ENCODE assay signal across 1 cellular context in the genomic region with DNA sequence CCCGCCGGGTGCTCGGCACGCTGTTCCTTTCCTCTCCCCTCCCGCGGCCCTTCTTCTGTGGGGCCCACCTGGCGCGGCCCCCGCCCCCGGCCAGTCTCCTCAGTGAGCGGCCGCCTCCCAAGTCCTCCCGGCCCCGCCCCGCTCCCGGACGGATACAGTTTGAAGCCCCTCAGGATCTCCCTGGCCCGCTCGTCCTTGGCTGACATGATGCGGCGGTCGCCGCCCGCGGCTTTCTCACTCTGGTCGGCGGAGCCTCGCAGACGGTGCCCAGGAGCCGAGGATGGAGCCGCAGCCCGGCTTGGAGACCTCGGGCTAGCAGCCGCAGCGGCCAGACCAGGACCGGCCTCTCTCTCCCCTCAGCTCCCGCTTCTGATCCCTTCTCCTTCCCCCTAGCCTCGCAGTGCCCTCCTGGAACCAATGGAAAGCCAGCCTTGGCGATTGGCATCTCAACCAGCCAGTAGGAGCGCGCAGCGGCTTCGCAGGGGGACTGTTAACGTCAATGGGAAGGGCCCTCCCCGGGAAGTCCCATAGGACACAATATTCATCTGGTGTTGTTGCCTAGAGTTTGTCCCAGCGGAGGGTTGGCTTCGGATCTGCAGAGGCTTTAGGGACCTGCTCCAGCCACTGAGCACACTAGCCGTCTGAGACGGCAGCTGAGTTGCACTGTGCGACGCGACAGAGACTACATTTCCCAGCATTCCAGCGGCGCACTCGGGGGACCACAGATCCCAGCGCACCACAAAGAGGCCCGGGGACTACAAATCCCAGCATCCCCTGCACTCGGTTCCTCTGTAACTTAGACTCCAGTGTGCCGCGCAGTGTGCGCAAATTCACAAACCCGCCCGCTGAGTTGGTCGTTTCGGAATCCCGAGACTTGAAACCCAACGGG.
TF ChIP-seq lines count a peak whose summit lies in the region.

Gene PDE6D (minus strand): TSS at position 374 of the 889 bp plus-strand sequence. CDS start 168 bp downstream, at position 206.

TF ChIP-seq in HepG2, 621 proteins besides CTCF, POLR2A, EP300 and RAD21 (continued from another document and continues in another):
- TF ChIP-seq ZNF407 (CRISPR knock-in tag; IDR thresholded peaks at IDR 0.05; ENCODE audit: not compliant biosample characterization) (peak; percentile 55), ZC3H4 (CRISPR knock-in tag; IDR thresholded peaks at IDR 0.05; ENCODE audit: borderline replicate concordance) (no peak), JARID2 (CRISPR knock-in tag; IDR thresholded peaks at IDR 0.05; ENCODE audit: insufficient replicate concordance) (no peak), ZNF335 (CRISPR knock-in tag; IDR thresholded peaks at IDR 0.05) (peak; percentile 92), ZNF672 (CRISPR knock-in tag; IDR thresholded peaks at IDR 0.05) (no peak), TBX2 (CRISPR knock-in tag; IDR thresholded peaks at IDR 0.05; ENCODE audit: borderline replicate concordance) (peak; percentile 69; the same call in 1 of the 2 replicates), CBX2 (IDR thresholded peaks at IDR 0.05; ENCODE audit: low read depth, low read length) (no peak), CBX2 (CRISPR knock-in tag; IDR thresholded peaks at IDR 0.05; ENCODE audit: low read depth) (0 out of 2 replicates have a peak, but pooled peaks have one; percentile 68), ZBTB38 (CRISPR knock-in tag; IDR thresholded peaks at IDR 0.05) (peak; percentile 48; the same call in 1 of the 2 replicates), NONO (IDR thresholded peaks at IDR 0.05) (no peak), NONO (CRISPR knock-in tag; conservative IDR thresholded peaks at IDR 0.05) (peak; percentile 61; the same call in 1 of the 2 replicates), STAT5B (CRISPR knock-in tag; IDR thresholded peaks at IDR 0.05) (no peak), SRSF4 (IDR thresholded peaks at IDR 0.05; ENCODE audit: low read depth, low read length, poor library complexity, severe bottlenecking) (no peak), MYC (CRISPR knock-in tag; IDR thresholded peaks at IDR 0.05; ENCODE audit: borderline replicate concordance) (peak; percentile 7; the same call in 1 of the 2 replicates), NAIF1 (CRISPR knock-in tag; IDR thresholded peaks at IDR 0.05; ENCODE audit: borderline replicate concordance) (peak; percentile 100), ZNF788 (CRISPR knock-in tag; IDR thresholded peaks at IDR 0.05; ENCODE audit: borderline replicate concordance) (peak; percentile 62; the same call in 1 of the 2 replicates), DBP (CRISPR knock-in tag; IDR thresholded peaks at IDR 0.05; ENCODE audit: not compliant biosample characterization) (peak; percentile 77), SPEN (CRISPR knock-in tag; IDR thresholded peaks at IDR 0.05; ENCODE audit: low read depth) (peak; percentile 68), ZNF34 (CRISPR knock-in tag; IDR thresholded peaks at IDR 0.05; ENCODE audit: borderline replicate concordance) (peak; percentile 87), SSRP1 (CRISPR knock-in tag; IDR thresholded peaks at IDR 0.05) (no peak), HNF4A (CRISPR knock-in tag; IDR thresholded peaks at IDR 0.05) (no peak), KMT2A (CRISPR knock-in tag; IDR thresholded peaks at IDR 0.05) (peak; percentile 72; the same call in 1 of the 2 replicates), ZNF331 (CRISPR knock-in tag; IDR thresholded peaks at IDR 0.05) (peak; percentile 8; the same call in 1 of the 2 replicates), ZNF512B (CRISPR knock-in tag; IDR thresholded peaks at IDR 0.05; ENCODE audit: borderline replicate concordance) (no peak), ZSCAN30 (CRISPR knock-in tag; IDR thresholded peaks at IDR 0.05) (no peak), FIP1L1 (IDR thresholded peaks at IDR 0.05; ENCODE audit: borderline replicate concordance, insufficient read depth, low read depth, low read length) (no peak), HNF1A (IDR thresholded peaks at IDR 0.05; ENCODE audit: low read depth) (no peak), HNF1A (CRISPR knock-in tag; IDR thresholded peaks at IDR 0.05; ENCODE audit: borderline replicate concordance) (0 out of 2 replicates have a peak, but pooled peaks have one; percentile 12), ZNF577 (CRISPR knock-in tag; IDR thresholded peaks at IDR 0.05; ENCODE audit: borderline replicate concordance, low read depth) (no peak), ZNF598 (CRISPR knock-in tag; IDR thresholded peaks at IDR 0.05; ENCODE audit: borderline replicate concordance) (peak; percentile 64; the same call in 1 of the 2 replicates), KDM5B (CRISPR knock-in tag; IDR thresholded peaks at IDR 0.05; ENCODE audit: borderline replicate concordance) (peak; percentile 92), SP140L (CRISPR knock-in tag; IDR thresholded peaks at IDR 0.05; ENCODE audit: borderline replicate concordance) (no peak), ZNF644 (CRISPR knock-in tag; IDR thresholded peaks at IDR 0.05; ENCODE audit: low read depth) (no peak), HOXA7 (CRISPR knock-in tag; IDR thresholded peaks at IDR 0.05) (no peak), BORCS8-MEF2B (CRISPR knock-in tag; IDR thresholded peaks at IDR 0.05) (peak; percentile 46; the same call in 1 of the 2 replicates)
- TF ChIP-seq, protein P1, sequence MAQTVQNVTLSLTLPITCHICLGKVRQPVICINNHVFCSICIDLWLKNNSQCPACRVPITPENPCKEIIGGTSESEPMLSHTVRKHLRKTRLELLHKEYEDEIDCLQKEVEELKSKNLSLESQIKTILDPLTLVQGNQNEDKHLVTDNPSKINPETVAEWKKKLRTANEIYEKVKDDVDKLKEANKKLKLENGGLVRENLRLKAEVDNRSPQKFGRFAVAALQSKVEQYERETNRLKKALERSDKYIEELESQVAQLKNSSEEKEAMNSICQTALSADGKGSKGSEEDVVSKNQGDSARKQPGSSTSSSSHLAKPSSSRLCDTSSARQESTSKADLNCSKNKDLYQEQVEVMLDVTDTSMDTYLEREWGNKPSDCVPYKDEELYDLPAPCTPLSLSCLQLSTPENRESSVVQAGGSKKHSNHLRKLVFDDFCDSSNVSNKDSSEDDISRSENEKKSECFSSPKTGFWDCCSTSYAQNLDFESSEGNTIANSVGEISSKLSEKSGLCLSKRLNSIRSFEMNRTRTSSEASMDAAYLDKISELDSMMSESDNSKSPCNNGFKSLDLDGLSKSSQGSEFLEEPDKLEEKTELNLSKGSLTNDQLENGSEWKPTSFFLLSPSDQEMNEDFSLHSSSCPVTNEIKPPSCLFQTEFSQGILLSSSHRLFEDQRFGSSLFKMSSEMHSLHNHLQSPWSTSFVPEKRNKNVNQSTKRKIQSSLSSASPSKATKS (CRISPR knock-in tag; IDR thresholded peaks at IDR 0.05), result no peak
- TF ChIP-seq, protein P2, sequence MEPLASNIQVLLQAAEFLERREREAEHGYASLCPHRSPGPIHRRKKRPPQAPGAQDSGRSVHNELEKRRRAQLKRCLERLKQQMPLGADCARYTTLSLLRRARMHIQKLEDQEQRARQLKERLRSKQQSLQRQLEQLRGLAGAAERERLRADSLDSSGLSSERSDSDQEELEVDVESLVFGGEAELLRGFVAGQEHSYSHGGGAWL (CRISPR knock-in tag; IDR thresholded peaks at IDR 0.05), result peak; percentile 42
